1 cellular context compared by ENCODE assay signal in the genomic region with DNA sequence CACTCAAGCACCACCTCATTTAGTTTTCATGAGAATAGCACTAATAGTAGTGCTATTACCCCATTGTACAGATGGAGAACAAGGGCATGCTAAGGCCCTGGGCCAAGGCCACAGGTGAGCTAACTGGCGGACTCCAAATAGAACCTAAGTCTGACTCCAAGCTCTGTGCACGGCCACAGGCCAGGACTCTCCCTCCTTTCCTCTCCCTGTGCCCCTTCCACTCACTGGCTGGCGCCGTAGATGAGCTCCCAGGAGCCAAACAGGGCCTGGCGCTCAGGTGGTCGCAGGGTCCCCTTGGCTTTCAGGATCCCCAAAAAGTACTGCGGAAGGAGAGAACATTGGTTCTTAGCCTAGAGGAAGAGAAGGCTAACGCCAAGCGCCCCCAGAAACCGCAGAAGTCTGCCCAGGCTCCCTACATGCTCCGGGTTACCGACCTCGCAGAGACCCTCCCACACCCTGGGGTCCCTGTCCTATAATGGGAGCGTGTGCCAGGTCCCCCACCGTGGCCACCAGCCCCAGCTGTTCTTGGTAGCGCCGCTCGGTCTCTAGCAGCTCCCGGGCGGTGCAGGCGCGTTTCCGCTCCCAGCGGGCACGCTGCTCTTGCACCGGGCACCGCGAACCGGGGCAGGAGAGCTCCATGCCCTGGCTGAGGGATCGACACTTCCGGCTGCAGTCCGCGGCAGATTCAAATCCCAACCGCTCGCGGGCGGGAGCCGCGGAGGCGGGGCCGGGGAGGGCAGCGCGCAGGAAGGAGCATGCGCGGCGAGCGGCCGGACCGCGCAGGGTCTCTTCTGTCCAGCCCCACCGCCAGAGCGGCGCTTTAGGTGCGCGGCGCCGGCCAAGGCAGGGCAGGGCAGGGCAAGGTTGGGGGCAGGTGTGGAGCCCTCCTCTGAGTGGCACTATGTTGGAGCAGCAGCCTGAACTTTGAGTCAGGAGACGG.
TF ChIP-seq lines count a peak whose summit lies in the region.

Gene ARHGEF39, minus strand, starts transcription at position 665 of the 940 bp plus-strand sequence. Its CDS starts 26 bp downstream, at position 639.

TF ChIP-seq in GM23338, 12 proteins besides CTCF, POLR2A, EP300 and RAD21:
- TF ChIP-seq, protein P1, sequence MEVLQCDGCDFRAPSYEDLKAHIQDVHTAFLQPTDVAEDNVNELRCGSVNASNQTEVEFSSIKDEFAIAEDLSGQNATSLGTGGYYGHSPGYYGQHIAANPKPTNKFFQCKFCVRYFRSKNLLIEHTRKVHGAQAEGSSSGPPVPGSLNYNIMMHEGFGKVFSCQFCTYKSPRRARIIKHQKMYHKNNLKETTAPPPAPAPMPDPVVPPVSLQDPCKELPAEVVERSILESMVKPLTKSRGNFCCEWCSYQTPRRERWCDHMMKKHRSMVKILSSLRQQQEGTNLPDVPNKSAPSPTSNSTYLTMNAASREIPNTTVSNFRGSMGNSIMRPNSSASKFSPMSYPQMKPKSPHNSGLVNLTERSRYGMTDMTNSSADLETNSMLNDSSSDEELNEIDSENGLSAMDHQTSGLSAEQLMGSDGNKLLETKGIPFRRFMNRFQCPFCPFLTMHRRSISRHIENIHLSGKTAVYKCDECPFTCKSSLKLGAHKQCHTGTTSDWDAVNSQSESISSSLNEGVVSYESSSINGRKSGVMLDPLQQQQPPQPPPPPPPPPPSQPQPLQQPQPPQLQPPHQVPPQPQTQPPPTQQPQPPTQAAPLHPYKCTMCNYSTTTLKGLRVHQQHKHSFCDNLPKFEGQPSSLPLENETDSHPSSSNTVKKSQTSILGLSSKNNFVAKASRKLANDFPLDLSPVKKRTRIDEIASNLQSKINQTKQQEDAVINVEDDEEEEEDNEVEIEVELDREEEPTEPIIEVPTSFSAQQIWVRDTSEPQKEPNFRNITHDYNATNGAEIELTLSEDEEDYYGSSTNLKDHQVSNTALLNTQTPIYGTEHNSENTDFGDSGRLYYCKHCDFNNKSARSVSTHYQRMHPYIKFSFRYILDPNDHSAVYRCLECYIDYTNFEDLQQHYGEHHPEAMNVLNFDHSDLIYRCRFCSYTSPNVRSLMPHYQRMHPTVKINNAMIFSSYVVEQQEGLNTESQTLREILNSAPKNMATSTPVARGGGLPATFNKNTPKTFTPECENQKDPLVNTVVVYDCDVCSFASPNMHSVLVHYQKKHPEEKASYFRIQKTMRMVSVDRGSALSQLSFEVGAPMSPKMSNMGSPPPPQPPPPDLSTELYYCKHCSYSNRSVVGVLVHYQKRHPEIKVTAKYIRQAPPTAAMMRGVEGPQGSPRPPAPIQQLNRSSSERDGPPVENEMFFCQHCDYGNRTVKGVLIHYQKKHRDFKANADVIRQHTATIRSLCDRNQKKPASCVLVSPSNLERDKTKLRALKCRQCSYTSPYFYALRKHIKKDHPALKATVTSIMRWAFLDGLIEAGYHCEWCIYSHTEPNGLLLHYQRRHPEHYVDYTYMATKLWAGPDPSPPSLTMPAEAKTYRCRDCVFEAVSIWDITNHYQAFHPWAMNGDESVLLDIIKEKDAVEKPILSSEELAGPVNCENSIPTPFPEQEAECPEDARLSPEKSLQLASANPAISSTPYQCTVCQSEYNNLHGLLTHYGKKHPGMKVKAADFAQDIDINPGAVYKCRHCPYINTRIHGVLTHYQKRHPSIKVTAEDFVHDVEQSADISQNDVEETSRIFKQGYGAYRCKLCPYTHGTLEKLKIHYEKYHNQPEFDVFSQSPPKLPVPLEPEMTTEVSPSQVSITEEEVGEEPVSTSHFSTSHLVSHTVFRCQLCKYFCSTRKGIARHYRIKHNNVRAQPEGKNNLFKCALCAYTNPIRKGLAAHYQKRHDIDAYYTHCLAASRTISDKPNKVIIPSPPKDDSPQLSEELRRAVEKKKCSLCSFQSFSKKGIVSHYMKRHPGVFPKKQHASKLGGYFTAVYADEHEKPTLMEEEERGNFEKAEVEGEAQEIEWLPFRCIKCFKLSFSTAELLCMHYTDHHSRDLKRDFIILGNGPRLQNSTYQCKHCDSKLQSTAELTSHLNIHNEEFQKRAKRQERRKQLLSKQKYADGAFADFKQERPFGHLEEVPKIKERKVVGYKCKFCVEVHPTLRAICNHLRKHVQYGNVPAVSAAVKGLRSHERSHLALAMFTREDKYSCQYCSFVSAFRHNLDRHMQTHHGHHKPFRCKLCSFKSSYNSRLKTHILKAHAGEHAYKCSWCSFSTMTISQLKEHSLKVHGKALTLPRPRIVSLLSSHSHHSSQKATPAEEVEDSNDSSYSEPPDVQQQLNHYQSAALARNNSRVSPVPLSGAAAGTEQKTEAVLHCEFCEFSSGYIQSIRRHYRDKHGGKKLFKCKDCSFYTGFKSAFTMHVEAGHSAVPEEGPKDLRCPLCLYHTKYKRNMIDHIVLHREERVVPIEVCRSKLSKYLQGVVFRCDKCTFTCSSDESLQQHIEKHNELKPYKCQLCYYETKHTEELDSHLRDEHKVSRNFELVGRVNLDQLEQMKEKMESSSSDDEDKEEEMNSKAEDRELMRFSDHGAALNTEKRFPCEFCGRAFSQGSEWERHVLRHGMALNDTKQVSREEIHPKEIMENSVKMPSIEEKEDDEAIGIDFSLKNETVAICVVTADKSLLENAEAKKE (CRISPR knock-in tag; IDR thresholded peaks at IDR 0.05) = no peak
- no peak for TF ChIP-seq CREB1 (CRISPR knock-in tag; IDR thresholded peaks at IDR 0.05; ENCODE audit: low read depth)
- TF ChIP-seq STAT1 (IDR thresholded peaks at IDR 0.05; ENCODE audit: unreplicated experiment) = no peak
- TF ChIP-seq ZNF114 (CRISPR knock-in tag; IDR thresholded peaks at IDR 0.05) = no peak
- TF ChIP-seq EZH2phosphoT487 (IDR thresholded peaks at IDR 0.05; ENCODE audit: unreplicated experiment) = no peak
- TF ChIP-seq ETS1 (IDR thresholded peaks at IDR 0.05) = peak; percentile 69; the same call in 1 of the 2 replicates
- no peak for TF ChIP-seq ZNF331 (CRISPR knock-in tag; IDR thresholded peaks at IDR 0.05; ENCODE audit: low read depth)
- no peak for TF ChIP-seq JUNB (IDR thresholded peaks at IDR 0.05; ENCODE audit: unreplicated experiment)
- no peak for TF ChIP-seq EZH2 (IDR thresholded peaks at IDR 0.05; ENCODE audit: low read depth, unreplicated experiment)
- TF ChIP-seq NANOG (IDR thresholded peaks at IDR 0.05; ENCODE audit: borderline replicate concordance) = no peak
- TF ChIP-seq REST (IDR thresholded peaks at IDR 0.05; ENCODE audit: unreplicated experiment) = no peak
- TF ChIP-seq POLR2AphosphoS5 (IDR thresholded peaks at IDR 0.05; ENCODE audit: low read depth) = peak; percentile 97
TF ChIP-seq in GM23338: peak in this region for 2.
